Comparison of ENCODE assay signal across 8 cellular contexts in genomic region chr9:19174127-19174921, GRCh38. TPM values are rescaled to one million over a fixed set of nuclear protein-coding genes. Genes with fewer than 3 reads are reported as not detected.
DNase-seq lines count a peak whose midpoint lies in the region; ATAC-seq and TF ChIP-seq lines count a peak whose summit lies in the region.

No MANE protein-coding gene starts in this region.

- H3K27ac ChIP-seq in esophagus muscularis mucosa (replicated peaks in 1 of 4) (no peak overlapping the region), aorta (ENCODE audit: low read depth in 1 of 2, low read length in 2 of 2) (no peak overlapping the region)

- peaks cover 8 to 12% (median 10%) of the 10 kb centered on the region in 4 donors for H3K4me1 ChIP-seq in esophagus muscularis mucosa
- no peaks in the 10 kb centered on the region for H3K4me1 ChIP-seq in aorta (ENCODE audit: control insufficient read depth in 1 of 2, insufficient read depth in 2 of 2, low read length in 2 of 2)

- CTCF ChIA-PET in activated CD8-positive, alpha-beta T cell treated with anti-CD3 and anti-CD28 coated beads for 36 hours (lab: Charles Lee) = interaction anchor here (0.7 to 3.3 kb wide), 49 partner anchors 9 to 920 kb away, joined by 3 to 57 read pairs (median 4); partner anchors contain the start of genes RRAGA and SAXO1

- intact Hi-C loops in activated CD8-positive, alpha-beta T cell treated with anti-CD3 and anti-CD28 coated beads for 36 hours (cut with micrococcal nuclease) = loop anchor here (2.0 to 5.0 kb wide), 4 partner anchors 47 to 283 kb away; partner anchors contain the start of genes HAUS6 and PLIN2
- intact Hi-C loops in esophagus muscularis mucosa (cut with DNase I) = loop anchor here (5.0 to 10.0 kb wide), 3 partner anchors 47 to 280 kb away; partner anchors contain the start of genes PLIN2 and RRAGA
- intact Hi-C loops in natural killer cell (cut with micrococcal nuclease) = loop anchor here (2.0 to 5.0 kb wide), 3 partner anchors 72 to 917 kb away; partner anchors contain the start of genes HAUS6 and RRAGA
- intact Hi-C loops in aorta (cut with DNase I) = loop anchor here (2.0 to 10.0 kb wide), 3 partner anchors 42 to 126 kb away; partner anchors contain the start of genes HAUS6 (in 1 of the 2) and RRAGA (in 1 of the 2)

- H3K9me3 Mint-ChIP-seq in activated CD8-positive, alpha-beta T cell treated with anti-CD3 and anti-CD28 coated beads for 36 hours = no peaks in the 10 kb centered on the region
- no peaks in the 10 kb centered on the region for H3K9me3 Mint-ChIP-seq in natural killer cell

- POLR2A ChIA-PET in activated CD8-positive, alpha-beta T cell treated with anti-CD3 and anti-CD28 coated beads for 36 hours (lab: Charles Lee) = interaction anchor here (0.6 to 1.9 kb wide), 4 partner anchors 19 to 206 kb away, joined by 3 to 6 read pairs (median 4); partner anchors contain the start of gene RPS6

- TF ChIP-seq EP300 in esophagus muscularis mucosa (IDR thresholded peaks at IDR 0.05) = no peak

- TF ChIP-seq CTCF in activated CD8-positive, alpha-beta T cell treated with anti-CD3 and anti-CD28 coated beads for 36 hours (IDR thresholded peaks at IDR 0.05) = peak; percentile 87
- TF ChIP-seq CTCF in esophagus muscularis mucosa (IDR thresholded peaks at IDR 0.05) = peak; percentile 51 to 61 (median 56)
- TF ChIP-seq CTCF in natural killer cell (IDR thresholded peaks at IDR 0.05) = peak; percentile 72

- no peak for TF ChIP-seq POLR2A in esophagus muscularis mucosa (IDR thresholded peaks at IDR 0.05; ENCODE audit: low read depth)

- no peaks in the 10 kb centered on the region for H3K9me3 ChIP-seq in esophagus muscularis mucosa
- no peaks in the 10 kb centered on the region for H3K9me3 ChIP-seq in aorta (ENCODE audit: control insufficient read depth, low read length)

- H3K36me3 Mint-ChIP-seq in activated CD8-positive, alpha-beta T cell treated with anti-CD3 and anti-CD28 coated beads for 36 hours (ENCODE audit: low read depth) = no peaks in the 10 kb centered on the region
- H3K36me3 Mint-ChIP-seq in natural killer cell = no peaks in the 10 kb centered on the region

- H3K27me3 Mint-ChIP-seq in activated CD8-positive, alpha-beta T cell treated with anti-CD3 and anti-CD28 coated beads for 36 hours = no peaks in the 10 kb centered on the region
- no peaks in the 10 kb centered on the region for H3K27me3 Mint-ChIP-seq in natural killer cell (ENCODE audit: low read depth in 2 of 2)

- ATAC-seq in GM19438 (IDR thresholded peaks at IDR 0.05; ENCODE audit: low read depth, unreplicated experiment) (peak; percentile 98), HG03342 (IDR thresholded peaks at IDR 0.05; ENCODE audit: unreplicated experiment) (peak; percentile 100), natural killer cell (peak; percentile 88 to 95 (median 95)), aorta (ENCODE audit: low FRiP score) (peak; percentile 88)
- ATAC-seq in activated CD8-positive, alpha-beta T cell treated with anti-CD3 and anti-CD28 coated beads for 36 hours = peak; percentile 95

- H3K4me3 ChIP-seq in esophagus muscularis mucosa = no peak overlapping the region
- no peak overlapping the region for H3K4me3 ChIP-seq in aorta (ENCODE audit: low read length in 2 of 2)

- H3K4me1 Mint-ChIP-seq in activated CD8-positive, alpha-beta T cell treated with anti-CD3 and anti-CD28 coated beads for 36 hours (ENCODE audit: low read depth) = peaks cover 21% of the 10 kb centered on the region
- H3K4me1 Mint-ChIP-seq in natural killer cell = peaks cover 11 to 25% of the 10 kb centered on the region in 2 donors

- DNase-seq in DMS153 treated with DMSO at 0.1 percent for 48 hours (lab: John Stamatoyannopoulos, UW; ENCODE audit: unreplicated experiment) = peak; percentile 68
- DNase-seq in NCI-H345 treated with DMSO at 0.1 percent for 48 hours (lab: John Stamatoyannopoulos, UW; ENCODE audit: unreplicated experiment) = peak; percentile 66
- peak; percentile 63 for DNase-seq in activated CD8-positive, alpha-beta T cell treated with anti-CD3 and anti-CD28 coated beads for 36 hours
- no peak for DNase-seq in esophagus muscularis mucosa (ENCODE audit: extremely low spot score)
- DNase-seq in natural killer cell = peak; percentile 34
- DNase-seq in aorta = peak; percentile 85 to 89

- H3K4me3 Mint-ChIP-seq in activated CD8-positive, alpha-beta T cell treated with anti-CD3 and anti-CD28 coated beads for 36 hours = peak overlapping the region; percentile 13
- peak overlapping the region; percentile 43 for H3K4me3 Mint-ChIP-seq in natural killer cell

- H3K27ac Mint-ChIP-seq in activated CD8-positive, alpha-beta T cell treated with anti-CD3 and anti-CD28 coated beads for 36 hours = peak overlapping the region; percentile 78
- H3K27ac Mint-ChIP-seq in natural killer cell = peak overlapping the region; percentile 60 to 71

- WGBS in esophagus muscularis mucosa = 14% methylated on average over 6 of the region's 6 CpGs
- 13 to 16% methylated on average over 6 of the region's 6 CpGs for WGBS in aorta, 2 donors

- H3K36me3 ChIP-seq in esophagus muscularis mucosa (no peaks in the 10 kb centered on the region), aorta (ENCODE audit: control insufficient read depth in 1 of 2, insufficient read depth in 2 of 2, low read length in 1 of 2) (no peaks in the 10 kb centered on the region)

- no peaks in the 10 kb centered on the region for H3K27me3 ChIP-seq in esophagus muscularis mucosa
- no peaks in the 10 kb centered on the region for H3K27me3 ChIP-seq in aorta (ENCODE audit: control insufficient read depth in 1 of 2, insufficient read depth in 2 of 2, low read length in 1 of 2)

RNA-seq across cellular contexts. Expression of gene PLIN2, which starts 47.0 kb away (rescaled TPM):
- 100 to 1,000 TPM; 126 TPM for total RNA-seq in activated CD8-positive, alpha-beta T cell treated with anti-CD3 and anti-CD28 coated beads for 36 hours
- total RNA-seq in esophagus muscularis mucosa = 100 to 1,000 TPM in 2 of 4 donors, 10 to 100 TPM in 2; 40.7 to 126 (median 83.6) TPM
- 100 to 1,000 TPM in 2 of 3 donors, 10 to 100 TPM in 1; 87.9 to 103 (median 102) TPM for total RNA-seq in natural killer cell
- 100 to 1,000 TPM in 1 of 2 donors, 10 to 100 TPM in 1; 61.3 to 148 TPM for total RNA-seq in aorta
- polyA plus RNA-seq in aorta = 100 to 1,000 TPM in 1 of 2 donors, 10 to 100 TPM in 1; 22.5 to 112 TPM

RNA-seq across cellular contexts. Expression of gene DENND4C, which starts 56.2 kb away (rescaled TPM):
- total RNA-seq in activated CD8-positive, alpha-beta T cell treated with anti-CD3 and anti-CD28 coated beads for 36 hours = 10 to 100 TPM; 17.4 to 18.5 TPM
- 10 to 100 TPM; 59.1 to 97.3 (median 88.1) TPM for total RNA-seq in esophagus muscularis mucosa
- total RNA-seq in natural killer cell = 100 to 1,000 TPM in 2 of 3 donors, 10 to 100 TPM in 1; 82.6 to 115 (median 100) TPM
- total RNA-seq in aorta = 10 to 100 TPM; 48.7 to 68.0 TPM
- polyA plus RNA-seq in aorta = 10 to 100 TPM; 19.9 to 21.9 TPM
